ENCODE assay signal across 20 cellular contexts in the genomic region with DNA sequence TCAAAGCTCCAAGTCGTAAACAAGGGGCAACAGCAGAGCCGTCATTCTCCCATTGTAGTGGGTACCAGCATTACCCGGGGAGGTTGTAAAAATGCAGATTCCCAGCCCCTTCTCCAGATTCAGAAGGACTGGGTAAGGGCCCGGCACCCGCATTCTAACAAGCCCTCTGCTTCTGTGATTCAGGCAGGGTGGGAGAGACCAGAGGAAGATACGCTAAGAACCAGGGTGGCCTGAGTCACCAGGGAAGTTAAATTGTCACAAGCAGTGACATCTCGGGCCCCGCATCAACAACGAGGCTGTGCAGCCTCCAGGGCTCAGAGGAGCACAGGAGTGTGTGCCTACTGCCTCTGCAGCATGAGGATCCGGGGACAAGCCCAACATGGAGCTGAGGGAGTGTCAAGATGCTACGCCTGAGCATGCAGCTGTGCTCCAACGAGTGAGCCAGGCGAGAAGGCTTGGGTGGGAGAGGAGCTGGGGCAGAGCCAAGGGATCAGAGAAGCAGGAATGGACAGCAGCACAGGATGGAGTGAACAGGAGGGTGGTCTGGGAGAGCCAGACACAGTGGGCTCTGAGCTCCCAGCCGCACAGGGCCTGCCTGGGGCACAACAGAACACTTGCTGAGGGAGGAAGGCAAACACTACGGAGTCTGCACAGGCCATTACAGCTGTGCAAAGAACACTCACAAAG.
DNase-seq lines count a peak whose midpoint lies in the region; ATAC-seq and TF ChIP-seq lines count a peak whose summit lies in the region.
"Had no signal": no experiment of that assay in that cellular context is flagged by ENCODE, and none has a peak within 500 bp of the region (broad histone marks: within the 10 kb centered on the region; RNA-seq: fewer than 3 reads in every experiment).

No MANE protein-coding gene starts in this region.

- TF ChIP-seq POLR2A in suprapubic skin (IDR thresholded peaks at IDR 0.05): no peak

- H3K4me3 ChIP-seq in RWPE2 (ENCODE audit: severe bottlenecking) (no peak overlapping the region), suprapubic skin (no peak overlapping the region)
- H3K4me3 ChIP-seq: cardiac muscle cell, vagina had no signal

- H3K9me3 Mint-ChIP-seq in activated T-cell treated with anti-CD3 and anti-CD28 coated beads, Interleukin-2, amount 50 U/mL, for 24 hours: no peaks in the 10 kb centered on the region
- H3K9me3 Mint-ChIP-seq in activated T-cell treated with anti-CD3 and anti-CD28 coated beads, Interleukin-2, amount 50 U/mL, for 72 hours: no peaks in the 10 kb centered on the region
- H3K9me3 Mint-ChIP-seq: activated naive CD8-positive, alpha-beta T cell treated with anti-CD3 and anti-CD28 coated beads, Interleukin-2, amount 10 ng/mL, durations not matched to agents 7 days and 5 days; CD4-positive, alpha-beta memory T cell; HFFc6 had no signal

- no peaks in the 10 kb centered on the region for H3K4me1 ChIP-seq in RWPE2 (ENCODE audit: insufficient read depth, poor library complexity, severe bottlenecking)
- peaks cover 46% of the 10 kb centered on the region for H3K4me1 ChIP-seq in suprapubic skin

- no peak overlapping the region for H3K4me3 Mint-ChIP-seq in activated T-cell treated with anti-CD3 and anti-CD28 coated beads, Interleukin-2, amount 50 U/mL, for 24 hours
- H3K4me3 Mint-ChIP-seq in activated T-cell treated with anti-CD3 and anti-CD28 coated beads, Interleukin-2, amount 50 U/mL, for 72 hours: no peak overlapping the region
- H3K4me3 Mint-ChIP-seq: activated naive CD8-positive, alpha-beta T cell treated with anti-CD3 and anti-CD28 coated beads, Interleukin-2, amount 10 ng/mL, durations not matched to agents 7 days and 5 days; CD4-positive, alpha-beta memory T cell; HFFc6 had no signal

- TF ChIP-seq CTCF in RWPE2 (IDR thresholded peaks at IDR 0.05; ENCODE audit: poor library complexity, severe bottlenecking) (no peak), suprapubic skin (IDR thresholded peaks at IDR 0.05) (no peak)

- peaks cover 2% of the 10 kb centered on the region for H3K27me3 Mint-ChIP-seq in activated T-cell treated with anti-CD3 and anti-CD28 coated beads, Interleukin-2, amount 50 U/mL, for 24 hours
- no peaks in the 10 kb centered on the region for H3K27me3 Mint-ChIP-seq in activated T-cell treated with anti-CD3 and anti-CD28 coated beads, Interleukin-2, amount 50 U/mL, for 72 hours (ENCODE audit: low read depth)

- no peaks in the 10 kb centered on the region for H3K36me3 ChIP-seq in RWPE2 (ENCODE audit: low read depth)
- no peaks in the 10 kb centered on the region for H3K36me3 ChIP-seq in suprapubic skin
- H3K36me3 ChIP-seq: cardiac muscle cell, vagina had no signal

- H3K27ac ChIP-seq in RWPE2 (ENCODE audit: poor library complexity, severe bottlenecking) (no peak overlapping the region), suprapubic skin (peak overlapping the region; percentile 22)
- H3K27ac ChIP-seq: cardiac muscle cell, vagina had no signal

- no peaks in the 10 kb centered on the region for H3K4me1 Mint-ChIP-seq in activated T-cell treated with anti-CD3 and anti-CD28 coated beads, Interleukin-2, amount 50 U/mL, for 24 hours (ENCODE audit: low read depth)
- H3K4me1 Mint-ChIP-seq in activated T-cell treated with anti-CD3 and anti-CD28 coated beads, Interleukin-2, amount 50 U/mL, for 72 hours (ENCODE audit: low read depth): no peaks in the 10 kb centered on the region
- H3K4me1 Mint-ChIP-seq: activated naive CD8-positive, alpha-beta T cell treated with anti-CD3 and anti-CD28 coated beads, Interleukin-2, amount 10 ng/mL, durations not matched to agents 7 days and 5 days; CD4-positive, alpha-beta memory T cell had no signal

- H3K27me3 ChIP-seq in RWPE2 (ENCODE audit: insufficient read depth, poor library complexity, severe bottlenecking): no peaks in the 10 kb centered on the region
- no peaks in the 10 kb centered on the region for H3K27me3 ChIP-seq in suprapubic skin
- H3K27me3 ChIP-seq: vagina had no signal

- no peak for ATAC-seq in activated T-cell treated with anti-CD3 and anti-CD28 coated beads, Interleukin-2, amount 50 U/mL, for 72 hours (replicated peaks in 1 of 2)
- ATAC-seq in RWPE2 (ENCODE audit: low read depth) (no peak), HG02642 (IDR thresholded peaks at IDR 0.05; ENCODE audit: poor library complexity, unreplicated experiment) (no peak), HG03354 (IDR thresholded peaks at IDR 0.05; ENCODE audit: poor library complexity, severe bottlenecking, unreplicated experiment) (no peak)
- ATAC-seq: stimulated activated naive CD8-positive, alpha-beta T cell treated with anti-CD3 and anti-CD28 coated beads, Interleukin-15, Interleukin-2, amounts not matched to agents 100 U/mL and 50 U/mL, for 24 hours had no signal

- WGBS in suprapubic skin: 85% methylated on average over 15 of the region's 15 CpGs

- TF ChIP-seq EP300 in suprapubic skin (IDR thresholded peaks at IDR 0.05): no peak

- DNase-seq in activated T-cell treated with anti-CD3 and anti-CD28 coated beads, Interleukin-2, amount 50 U/mL, for 24 hours: peak; percentile 18
- no peak for DNase-seq in activated T-cell treated with anti-CD3 and anti-CD28 coated beads, Interleukin-2, amount 50 U/mL, for 72 hours
- DNase-seq in RWPE2 (ENCODE audit: low spot score) (peak; percentile 24), islet precursor cell (peak; percentile 52), suprapubic skin (ENCODE audit: low spot score in 2 of 2) (peak; percentile 54 to 55), LoVo (ENCODE audit: low spot score) (no peak)
- DNase-seq: activated CD4-positive, alpha-beta T cell treated with anti-CD3 and anti-CD28 coated beads for 1 hour; activated CD8-positive, alpha-beta memory T cell treated with anti-CD3 and anti-CD28 coated beads, Interleukin-2, amount 50 U/mL, for 4 hours; activated naive CD8-positive, alpha-beta T cell treated with anti-CD3 and anti-CD28 coated beads, Interleukin-2, amount 10 ng/mL, durations not matched to agents 7 days and 5 days; CD4-positive, alpha-beta memory T cell; DND-41; HFFc6; SHP77; stimulated activated CD4-positive, alpha-beta T cell treated with anti-CD3 and anti-CD28 coated beads, Interleukin-12 subunit alpha, Interleukin-12 subunit beta, amount 100 ng/mL, for 4 hours; stimulated activated naive CD8-positive, alpha-beta T cell treated with anti-CD3 and anti-CD28 coated beads, Interleukin-15, Interleukin-2, amounts not matched to agents 100 U/mL and 50 U/mL, for 24 hours; T-helper 2 cell had no signal

- H3K36me3 Mint-ChIP-seq in activated T-cell treated with anti-CD3 and anti-CD28 coated beads, Interleukin-2, amount 50 U/mL, for 24 hours (ENCODE audit: low read depth): no peaks in the 10 kb centered on the region
- no peaks in the 10 kb centered on the region for H3K36me3 Mint-ChIP-seq in activated T-cell treated with anti-CD3 and anti-CD28 coated beads, Interleukin-2, amount 50 U/mL, for 72 hours (ENCODE audit: insufficient read depth in 2 of 2)
- H3K36me3 Mint-ChIP-seq: activated naive CD8-positive, alpha-beta T cell treated with anti-CD3 and anti-CD28 coated beads, Interleukin-2, amount 10 ng/mL, durations not matched to agents 7 days and 5 days; CD4-positive, alpha-beta memory T cell had no signal

- H3K9me3 ChIP-seq in RWPE2 (ENCODE audit: severe bottlenecking) (no peaks in the 10 kb centered on the region), suprapubic skin (no peaks in the 10 kb centered on the region)
- H3K9me3 ChIP-seq: vagina had no signal

- H3K27ac Mint-ChIP-seq in activated T-cell treated with anti-CD3 and anti-CD28 coated beads, Interleukin-2, amount 50 U/mL, for 24 hours: no peak overlapping the region
- no peak overlapping the region for H3K27ac Mint-ChIP-seq in activated T-cell treated with anti-CD3 and anti-CD28 coated beads, Interleukin-2, amount 50 U/mL, for 72 hours
- H3K27ac Mint-ChIP-seq: activated naive CD8-positive, alpha-beta T cell treated with anti-CD3 and anti-CD28 coated beads, Interleukin-2, amount 10 ng/mL, durations not matched to agents 7 days and 5 days; CD4-positive, alpha-beta memory T cell; HFFc6 had no signal

Comparison
In these comparisons a context has a peak if more than half of its experiments do, and no peak if none do; other contexts are left out.
1. DNase-seq: peak in activated T-cell treated with anti-CD3 and anti-CD28 coated beads, Interleukin-2, amount 50 U/mL, for 24 hours (single experiment), RWPE2 (single experiment), islet precursor cell (single experiment) and suprapubic skin (2 of 2); none in activated T-cell treated with anti-CD3 and anti-CD28 coated beads, Interleukin-2, amount 50 U/mL, for 72 hours (0 of 2) and LoVo (single experiment).